ENCODE assay signal across 20 cellular contexts in the genomic region with DNA sequence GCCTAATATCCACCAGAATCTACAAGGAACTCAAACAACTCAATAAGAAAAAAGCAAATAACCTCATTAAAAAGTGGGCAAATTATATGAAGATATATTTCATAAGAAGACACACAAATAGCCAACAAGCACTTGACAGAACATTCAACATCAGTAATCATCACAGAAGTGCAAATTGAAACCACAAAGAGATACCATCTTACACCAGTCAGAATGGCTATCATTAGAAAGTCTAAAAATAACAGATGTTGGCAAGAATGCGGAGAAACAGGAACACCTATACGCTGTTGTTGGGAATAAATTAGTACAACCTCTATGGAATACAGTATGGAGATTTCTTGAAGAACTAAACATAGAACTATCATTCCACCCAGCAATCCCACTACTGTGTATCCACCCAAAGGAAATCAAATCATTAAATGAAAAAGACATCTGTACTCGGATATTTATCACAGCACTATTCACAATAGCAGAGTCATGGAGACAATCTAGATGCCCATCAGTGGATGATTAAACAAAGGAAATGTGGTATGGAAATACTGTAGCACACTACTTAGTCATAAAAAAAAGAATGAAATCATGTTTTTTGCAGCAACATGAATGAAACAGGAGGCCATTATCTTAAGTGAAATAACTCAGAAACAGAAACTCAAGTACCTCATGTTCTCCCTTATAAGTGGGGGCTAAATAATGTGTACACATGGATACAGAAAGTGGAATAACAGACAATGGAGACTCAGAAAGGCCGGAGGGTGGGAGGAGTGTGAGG.
DNase-seq lines count a peak whose midpoint lies in the region; ATAC-seq and TF ChIP-seq lines count a peak whose summit lies in the region.
"Had no signal": no experiment of that assay in that cellular context is flagged by ENCODE, and none has a peak within 500 bp of the region (broad histone marks: within the 10 kb centered on the region; RNA-seq: fewer than 3 reads in every experiment).

No MANE protein-coding gene starts in this region.

- ATAC-seq in stimulated activated naive B cell treated with anti-CD40 and anti-IgM and Interleukin-4, amounts not matched to agents 10 μg/mL and 1 μg/mL and 100 μg/mL, for 72 hours (replicated peaks), result no peak
- ATAC-seq: activated CD8-positive, alpha-beta memory T cell treated with anti-CD3 and anti-CD28 coated beads, Interleukin-2, amount 10 ng/mL, durations not matched to agents 7 days and 5 days; natural killer cell treated with Interleukin-12 subunit alpha and Interleukin-12 subunit beta and Interleukin-15 and Interleukin-18, amount 100 ng/mL, for 72 hours had no signal

- H3K9me3 ChIP-seq in Caco-2, result no peaks in the 10 kb centered on the region; the same call in 1 of the 2 replicates
- H3K9me3 ChIP-seq: BE2C, SJCRH30, thoracic aorta had no signal

- no peaks in the 10 kb centered on the region for H3K9me3 Mint-ChIP-seq in Caco-2 (ENCODE audit: unreplicated experiment)
- peaks cover 0 to 6% of the 10 kb centered on the region in 2 donors for H3K9me3 Mint-ChIP-seq in stimulated activated naive B cell treated with anti-CD40 and anti-IgM and Interleukin-4, amounts not matched to agents 10 μg/mL and 1 μg/mL and 100 μg/mL, for 72 hours

- H3K4me3 Mint-ChIP-seq in Caco-2 (ENCODE audit: unreplicated experiment), result no peak overlapping the region
- H3K4me3 Mint-ChIP-seq in stimulated activated naive B cell treated with anti-CD40 and anti-IgM and Interleukin-4, amounts not matched to agents 10 μg/mL and 1 μg/mL and 100 μg/mL, for 72 hours, result no peak overlapping the region
- H3K4me3 Mint-ChIP-seq: activated CD8-positive, alpha-beta memory T cell treated with anti-CD3 and anti-CD28 coated beads, Interleukin-2, amount 10 ng/mL, durations not matched to agents 7 days and 5 days; immature natural killer cell; natural killer cell treated with Interleukin-12 subunit alpha and Interleukin-12 subunit beta and Interleukin-15 and Interleukin-18, amount 100 ng/mL, for 72 hours had no signal

- H3K4me1 Mint-ChIP-seq in Caco-2 (ENCODE audit: low read depth, unreplicated experiment), result no peaks in the 10 kb centered on the region
- H3K4me1 Mint-ChIP-seq in stimulated activated naive B cell treated with anti-CD40 and anti-IgM and Interleukin-4, amounts not matched to agents 10 μg/mL and 1 μg/mL and 100 μg/mL, for 72 hours, result no peaks in the 10 kb centered on the region
- H3K4me1 Mint-ChIP-seq: activated CD8-positive, alpha-beta memory T cell treated with anti-CD3 and anti-CD28 coated beads, Interleukin-2, amount 10 ng/mL, durations not matched to agents 7 days and 5 days; immature natural killer cell had no signal

- intact Hi-C loops in Caco-2 (cut with micrococcal nuclease; ENCODE audit: unreplicated experiment), result no loop called here

- TF ChIP-seq CTCF in Caco-2 (IDR thresholded peaks at IDR 0.05; ENCODE audit: insufficient read depth in 1 of 2, low read depth in 1 of 2, low read length in 1 of 2, severe bottlenecking in 1 of 2, unreplicated experiment in 1 of 2), result no peak

- no peak overlapping the region for H3K4me3 ChIP-seq in Caco-2 (ENCODE audit: low read depth, low read length)
- H3K4me3 ChIP-seq: coronary artery, SJCRH30, thoracic aorta had no signal

- POLR2A ChIA-PET in Caco-2 (lab: Charles Lee), result no interaction called here

- H3K27me3 Mint-ChIP-seq in Caco-2 (ENCODE audit: insufficient read depth, unreplicated experiment), result peaks cover 33% of the 10 kb centered on the region
- peaks cover 6 to 10% of the 10 kb centered on the region in 2 donors for H3K27me3 Mint-ChIP-seq in stimulated activated naive B cell treated with anti-CD40 and anti-IgM and Interleukin-4, amounts not matched to agents 10 μg/mL and 1 μg/mL and 100 μg/mL, for 72 hours
- H3K27me3 Mint-ChIP-seq: activated CD8-positive, alpha-beta memory T cell treated with anti-CD3 and anti-CD28 coated beads, Interleukin-2, amount 10 ng/mL, durations not matched to agents 7 days and 5 days had no signal

- DNase-seq in ELR (ENCODE audit: low read depth) (peak; percentile 83), NCI-H1930 (lab: John Stamatoyannopoulos, UW) (peak; percentile 1 to 18), amniotic epithelial cell (ENCODE audit: low read depth) (peak; percentile 48), lung microvascular endothelial cell (ENCODE audit: low read depth in 2 of 2) (peak; percentile 94), Caco-2 (no peak), superior temporal gyrus (ENCODE audit: extremely low spot score) (no peak)
- DNase-seq in stimulated activated naive B cell treated with anti-CD40 and anti-IgM and Interleukin-4, amounts not matched to agents 10 μg/mL and 1 μg/mL and 100 μg/mL, for 72 hours, result no peak
- DNase-seq: activated CD4-positive, CD25-positive, alpha-beta regulatory T cell treated with anti-CD3 and anti-CD28 coated beads, Interleukin-2, amount 50 U/mL, for 72 hours; activated CD8-positive, alpha-beta memory T cell treated with anti-CD3 and anti-CD28 coated beads, Interleukin-2, amount 10 ng/mL, durations not matched to agents 7 days and 5 days; BE2C; erythroblast; head of caudate nucleus; immature natural killer cell; KG1; SJCRH30; small intestine; T-helper 9 cell had no signal

- no peaks in the 10 kb centered on the region for H3K27me3 ChIP-seq in Caco-2 (replicated peaks; ENCODE audit: control insufficient read depth, insufficient read depth, low read length)
- H3K27me3 ChIP-seq: BE2C, SJCRH30 had no signal

- H3K27ac Mint-ChIP-seq in Caco-2 (ENCODE audit: unreplicated experiment), result no peak overlapping the region
- no peak overlapping the region for H3K27ac Mint-ChIP-seq in stimulated activated naive B cell treated with anti-CD40 and anti-IgM and Interleukin-4, amounts not matched to agents 10 μg/mL and 1 μg/mL and 100 μg/mL, for 72 hours
- H3K27ac Mint-ChIP-seq: activated CD8-positive, alpha-beta memory T cell treated with anti-CD3 and anti-CD28 coated beads, Interleukin-2, amount 10 ng/mL, durations not matched to agents 7 days and 5 days; immature natural killer cell; natural killer cell treated with Interleukin-12 subunit alpha and Interleukin-12 subunit beta and Interleukin-15 and Interleukin-18, amount 100 ng/mL, for 72 hours had no signal

- H3K36me3 ChIP-seq in Caco-2 (ENCODE audit: control insufficient read depth, insufficient read depth, low read length), result no peaks in the 10 kb centered on the region
- H3K36me3 ChIP-seq: BE2C, SJCRH30, thoracic aorta had no signal

- H3K4me1 ChIP-seq in Caco-2, result no peaks in the 10 kb centered on the region
- H3K4me1 ChIP-seq: BE2C, SJCRH30 had no signal

- no TSS peak for BruUV-seq in Caco-2 (replicated peaks; lab: Mats Ljungman, UMichigan)

- CTCF ChIA-PET in Caco-2 (lab: Charles Lee), result no interaction called here

- no peaks in the 10 kb centered on the region for H3K36me3 Mint-ChIP-seq in Caco-2 (ENCODE audit: insufficient read depth, unreplicated experiment)
- H3K36me3 Mint-ChIP-seq in stimulated activated naive B cell treated with anti-CD40 and anti-IgM and Interleukin-4, amounts not matched to agents 10 μg/mL and 1 μg/mL and 100 μg/mL, for 72 hours, result no peaks in the 10 kb centered on the region
- H3K36me3 Mint-ChIP-seq: activated CD8-positive, alpha-beta memory T cell treated with anti-CD3 and anti-CD28 coated beads, Interleukin-2, amount 10 ng/mL, durations not matched to agents 7 days and 5 days; immature natural killer cell had no signal

Comparison
In these comparisons a context has a peak if more than half of its experiments do, and no peak if none do; other contexts are left out.
1. DNase-seq: peak in ELR (single experiment), NCI-H1930 (2 of 2), amniotic epithelial cell (single experiment) and lung microvascular endothelial cell (2 of 2); none in Caco-2 (0 of 2), stimulated activated naive B cell treated with anti-CD40 and anti-IgM and Interleukin-4, amounts not matched to agents 10 μg/mL and 1 μg/mL and 100 μg/mL, for 72 hours (single experiment) and superior temporal gyrus (single experiment).